In genomic region chr7:37508063-37508462, GRCh38 we compare ENCODE assay signal across 1 cellular context.
TF ChIP-seq lines count a peak whose summit lies in the region.

No MANE protein-coding gene starts in this region.

TF ChIP-seq in SK-N-SH, 30 proteins besides CTCF, POLR2A, EP300 and RAD21 (continued from another document):
- TF ChIP-seq, protein P1, sequence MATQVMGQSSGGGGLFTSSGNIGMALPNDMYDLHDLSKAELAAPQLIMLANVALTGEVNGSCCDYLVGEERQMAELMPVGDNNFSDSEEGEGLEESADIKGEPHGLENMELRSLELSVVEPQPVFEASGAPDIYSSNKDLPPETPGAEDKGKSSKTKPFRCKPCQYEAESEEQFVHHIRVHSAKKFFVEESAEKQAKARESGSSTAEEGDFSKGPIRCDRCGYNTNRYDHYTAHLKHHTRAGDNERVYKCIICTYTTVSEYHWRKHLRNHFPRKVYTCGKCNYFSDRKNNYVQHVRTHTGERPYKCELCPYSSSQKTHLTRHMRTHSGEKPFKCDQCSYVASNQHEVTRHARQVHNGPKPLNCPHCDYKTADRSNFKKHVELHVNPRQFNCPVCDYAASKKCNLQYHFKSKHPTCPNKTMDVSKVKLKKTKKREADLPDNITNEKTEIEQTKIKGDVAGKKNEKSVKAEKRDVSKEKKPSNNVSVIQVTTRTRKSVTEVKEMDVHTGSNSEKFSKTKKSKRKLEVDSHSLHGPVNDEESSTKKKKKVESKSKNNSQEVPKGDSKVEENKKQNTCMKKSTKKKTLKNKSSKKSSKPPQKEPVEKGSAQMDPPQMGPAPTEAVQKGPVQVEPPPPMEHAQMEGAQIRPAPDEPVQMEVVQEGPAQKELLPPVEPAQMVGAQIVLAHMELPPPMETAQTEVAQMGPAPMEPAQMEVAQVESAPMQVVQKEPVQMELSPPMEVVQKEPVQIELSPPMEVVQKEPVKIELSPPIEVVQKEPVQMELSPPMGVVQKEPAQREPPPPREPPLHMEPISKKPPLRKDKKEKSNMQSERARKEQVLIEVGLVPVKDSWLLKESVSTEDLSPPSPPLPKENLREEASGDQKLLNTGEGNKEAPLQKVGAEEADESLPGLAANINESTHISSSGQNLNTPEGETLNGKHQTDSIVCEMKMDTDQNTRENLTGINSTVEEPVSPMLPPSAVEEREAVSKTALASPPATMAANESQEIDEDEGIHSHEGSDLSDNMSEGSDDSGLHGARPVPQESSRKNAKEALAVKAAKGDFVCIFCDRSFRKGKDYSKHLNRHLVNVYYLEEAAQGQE (IDR thresholded peaks at IDR 0.05; ENCODE audit: low read depth, low read length), result no peak
